Comparison of ENCODE assay signal across 8 cellular contexts in genomic region chr5:176194238-176195083, GRCh38. TPM values are rescaled to one million over a fixed set of nuclear protein-coding genes. Genes with fewer than 3 reads are reported as not detected.
DNase-seq lines count a peak whose midpoint lies in the region; ATAC-seq and TF ChIP-seq lines count a peak whose summit lies in the region.
"Not testable (repeated sequence)": the region's sequence is repeated elsewhere in the genome, so short reads cannot be mapped to it uniquely, and the experiment has no call there.

No MANE protein-coding gene starts in this region.

- 15% methylated on average over 5 of the region's 67 CpGs for WGBS in esophagus muscularis mucosa
- 42% methylated on average over 29 of the region's 67 CpGs; no CpG with 5 or more reads in 1 of the 2 donors for WGBS in testis, 2 donors

- H3F3A ChIP-seq in neural progenitor cell (ENCODE audit: low read depth): not testable (repeated sequence)

- TF ChIP-seq CTCF in KMS-11 (conservative IDR thresholded peaks at IDR 0.05; ENCODE audit: low read depth, low read length); esophagus muscularis mucosa (IDR thresholded peaks at IDR 0.05); neural progenitor cell (IDR thresholded peaks at IDR 0.05); testis (IDR thresholded peaks at IDR 0.05): not testable (repeated sequence)

- DNase-seq in COLO668 (lab: John Stamatoyannopoulos, UW; ENCODE audit: unreplicated experiment) (peak; percentile 28), astrocyte of the hippocampus (ENCODE audit: low read depth, low spot score) (peak; percentile 45), islet precursor cell (peak; percentile 53), neural progenitor cell (ENCODE audit: low spot score) (peak; percentile 28)
- DNase-seq in esophagus muscularis mucosa (ENCODE audit: extremely low spot score); testis: not testable (repeated sequence)

- not testable (repeated sequence) for H3K27me3 ChIP-seq in KMS-11 (ENCODE audit: insufficient read depth, low read depth); testis
- peaks cover 0 to 66% (median 2%) of the 10 kb centered on the region in 4 donors for H3K27me3 ChIP-seq in esophagus muscularis mucosa
- H3K27me3 ChIP-seq in neural progenitor cell: peaks cover 67% of the 10 kb centered on the region

- not testable (repeated sequence) for H3K36me3 ChIP-seq in KMS-11 (ENCODE audit: insufficient read depth); esophagus muscularis mucosa; neural progenitor cell; testis (ENCODE audit: low read depth, missing control alignments)

- ATAC-seq in activated CD4-positive, CD25-positive, alpha-beta regulatory T cell treated with anti-CD3 and anti-CD28 coated beads, Interleukin-2, amount 50 U/mL, for 24 hours: peak; percentile 30 to 50

- H3K27ac ChIP-seq in KMS-11: peak overlapping the region; percentile 75
- not testable (repeated sequence) for H3K27ac ChIP-seq in esophagus muscularis mucosa (replicated peaks in 1 of 4); neural progenitor cell; testis

- TF ChIP-seq EP300 in esophagus muscularis mucosa (IDR thresholded peaks at IDR 0.05): not testable (repeated sequence)

- H3K27ac Mint-ChIP-seq in neural progenitor cell: not testable (repeated sequence)

- H4K20me1 ChIP-seq in KMS-11 (ENCODE audit: insufficient read depth); neural progenitor cell (ENCODE audit: low read depth): not testable (repeated sequence)

- not testable (repeated sequence) for H3K4me1 Mint-ChIP-seq in neural progenitor cell

- peaks cover 15% of the 10 kb centered on the region for H3K79me2 ChIP-seq in KMS-11 (ENCODE audit: insufficient read depth, low read depth)
- not testable (repeated sequence) for H3K79me2 ChIP-seq in neural progenitor cell (ENCODE audit: low read depth)

- not testable (repeated sequence) for H3K36me3 Mint-ChIP-seq in neural progenitor cell

- not testable (repeated sequence) for H3K4me3 ChIP-seq in KMS-11 (IDR thresholded peaks at IDR 0.05; ENCODE audit: insufficient read depth, low read depth, low read length)
- peak overlapping the region in 3 of 4 donors; percentile 20 to 33 (median 30) for H3K4me3 ChIP-seq in esophagus muscularis mucosa
- peak overlapping the region; percentile 40 for H3K4me3 ChIP-seq in neural progenitor cell
- peak overlapping the region; percentile 15 to 21 for H3K4me3 ChIP-seq in testis

- H3K27me3 Mint-ChIP-seq in neural progenitor cell (ENCODE audit: insufficient read depth, low read depth): peaks cover 18% of the 10 kb centered on the region

- not testable (repeated sequence) for H3K9me3 Mint-ChIP-seq in neural progenitor cell

- H3K9ac ChIP-seq in KMS-11: peak overlapping the region; percentile 71; the same call in 1 of the 2 replicates
- H3K9ac ChIP-seq in neural progenitor cell: not testable (repeated sequence)

- intact Hi-C loops in esophagus muscularis mucosa (cut with DNase I); testis (cut with DNase I; ENCODE audit: low total_unique reads): not testable (repeated sequence)

- peak overlapping the region; percentile 30 for H3K4me3 Mint-ChIP-seq in neural progenitor cell

- H2AFZ ChIP-seq in KMS-11 (ENCODE audit: low read depth); neural progenitor cell (replicated peaks): not testable (repeated sequence)

- H3K9me3 ChIP-seq in esophagus muscularis mucosa; neural progenitor cell (ENCODE audit: low read depth); testis: not testable (repeated sequence)

- H3K4me1 ChIP-seq in KMS-11 (ENCODE audit: low read depth, poor library complexity, severe bottlenecking); neural progenitor cell: not testable (repeated sequence)
- H3K4me1 ChIP-seq in esophagus muscularis mucosa (peaks cover 0 to 14% (median 13%) of the 10 kb centered on the region in 4 donors), testis (peaks cover 13% of the 10 kb centered on the region)

- not testable (repeated sequence) for H3K4me2 ChIP-seq in KMS-11
- H3K4me2 ChIP-seq in neural progenitor cell: peak overlapping the region; percentile 78

- not testable (repeated sequence) for TF ChIP-seq POLR2A in esophagus muscularis mucosa (IDR thresholded peaks at IDR 0.05; ENCODE audit: low read depth); testis (IDR thresholded peaks at IDR 0.05)

RNA-seq across cellular contexts. Expression of gene SIMC1, which starts 43.8 kb away (rescaled TPM):
- 10 to 100 TPM; 17.8 to 28.3 (median 22.0) TPM for total RNA-seq in esophagus muscularis mucosa
- total RNA-seq in neural progenitor cell (ENCODE audit: low replicate concordance): 10.9 and 15.7 TPM in 2 replicates
- 100 to 1,000 TPM; 106 to 119 TPM for total RNA-seq in testis
- polyA plus RNA-seq in testis (ENCODE audit: insufficient read depth, low read depth, low replicate concordance): 97.9 TPM
